11 cellular contexts compared by ENCODE assay signal in genomic region chr19:40646564-40647254, GRCh38. TPM values are rescaled to one million over a fixed set of nuclear protein-coding genes. Genes with fewer than 3 reads are reported as not detected.
A peak's percentile ranks its signal among the peaks of the same experiment; 100 is the strongest.
DNase-seq lines count a peak whose midpoint lies in the region; ATAC-seq, FAIRE-seq and TF ChIP-seq lines count a peak whose summit lies in the region.
"Had no signal": no experiment of that assay in that cellular context is flagged by ENCODE, and none has a peak within 500 bp of the region (broad histone marks: within the 10 kb centered on the region; RNA-seq: fewer than 3 reads in every experiment).

No MANE protein-coding gene starts in this region.

- no peak overlapping the region for H3K27ac ChIP-seq in K562 (ENCODE audit: extremely low read depth, low read depth, low read length)
- peak overlapping the region; percentile 62 to 70 for H3K27ac ChIP-seq in left lung
- peak overlapping the region; percentile 74 for H3K27ac ChIP-seq in subcutaneous abdominal adipose tissue (ENCODE audit: low read depth, low read length)

- H3K9me3 ChIP-seq in K562 (replicated peaks; ENCODE audit: control insufficient read depth, insufficient read depth, low read depth, low read length) (no peaks in the 10 kb centered on the region), left lung (no peaks in the 10 kb centered on the region), subcutaneous abdominal adipose tissue (ENCODE audit: control insufficient read depth in 5 of 5, low read length in 5 of 5) (no peaks in the 10 kb centered on the region)

- no peaks in the 10 kb centered on the region for H3K36me3 ChIP-seq in K562 (ENCODE audit: control insufficient read depth, insufficient read depth, low read length)
- no peaks in the 10 kb centered on the region for H3K36me3 ChIP-seq in left lung
- H3K36me3 ChIP-seq in subcutaneous abdominal adipose tissue (ENCODE audit: control insufficient read depth in 5 of 5, insufficient read depth in 5 of 5, low read length in 5 of 5) = no peaks in the 10 kb centered on the region

- ATAC-seq in K562 = peak; percentile 12; the same call in 2 of the 3 replicates
- ATAC-seq in left lung = peak; percentile 28
- ATAC-seq in GM21737 (IDR thresholded peaks at IDR 0.05; ENCODE audit: unreplicated experiment) = no peak

- intact Hi-C loops in K562 (cut with micrococcal nuclease) = no loop called here
- intact Hi-C loops in left lung (cut with DNase I) = no loop called here

- H3K27ac Mint-ChIP-seq in mesothelial cell of epicardium = no peak overlapping the region
- H3K27ac Mint-ChIP-seq: activated naive CD4-positive, alpha-beta T cell treated with anti-CD3 and anti-CD28 coated beads, Interleukin-2, amount 50 U/mL, for 24 hours had no signal

- no peak overlapping the region for H3K4me3 ChIP-seq in K562
- H3K4me3 ChIP-seq in left lung = no peak overlapping the region
- peak overlapping the region in 3 of 5 donors; percentile 6 to 57 (median 46) for H3K4me3 ChIP-seq in subcutaneous abdominal adipose tissue (ENCODE audit: low read depth in 1 of 5, low read length in 5 of 5)

- H3K9ac ChIP-seq in K562 (ENCODE audit: insufficient read depth in 1 of 2, low read depth in 2 of 2, low read length in 2 of 2) (no peak overlapping the region), subcutaneous abdominal adipose tissue (ENCODE audit: low read length in 5 of 5) (no peak overlapping the region)

- no peak for TF ChIP-seq CTCF in K562 (IDR thresholded peaks at IDR 0.05 in 2 of 3, conservative IDR thresholded peaks at IDR 0.05 in 1 of 3; ENCODE audit: insufficient read depth in 2 of 3, low read depth in 1 of 3, low read length in 3 of 3)
- no peak for TF ChIP-seq CTCF in left lung (IDR thresholded peaks at IDR 0.05)
- TF ChIP-seq CTCF in mesothelial cell of epicardium (IDR thresholded peaks at IDR 0.05; ENCODE audit: unreplicated experiment) = no peak

- FAIRE-seq in K562 (lab: Jason Lieb, UNC) (no peak), GM12891 (lab: Jason Lieb, UNC) (no peak)

- H3K4me1 ChIP-seq in K562 (replicated peaks in 1 of 2; ENCODE audit: control insufficient read depth in 2 of 2, insufficient read depth in 2 of 2, low read length in 2 of 2) (peaks cover 3 to 9% of the 10 kb centered on the region in 2 experiments; a peak in 3 of 5 replicates), left lung (peaks cover 6 to 14% of the 10 kb centered on the region in 2 donors), subcutaneous abdominal adipose tissue (ENCODE audit: control insufficient read depth in 5 of 5, insufficient read depth in 5 of 5, low read length in 5 of 5) (peaks cover 11 to 37% (median 30%) of the 10 kb centered on the region in 5 donors)

- no peaks in the 10 kb centered on the region for H3K27me3 Mint-ChIP-seq in mesothelial cell of epicardium (ENCODE audit: low read depth)
- H3K27me3 Mint-ChIP-seq: activated naive CD4-positive, alpha-beta T cell treated with anti-CD3 and anti-CD28 coated beads, Interleukin-2, amount 50 U/mL, for 24 hours had no signal

- peak overlapping the region; percentile 59 for H2AFZ ChIP-seq in K562 (ENCODE audit: low read depth, low read length)

- H3K4me3 Mint-ChIP-seq in mesothelial cell of epicardium = no peak overlapping the region
- H3K4me3 Mint-ChIP-seq: activated naive CD4-positive, alpha-beta T cell treated with anti-CD3 and anti-CD28 coated beads, Interleukin-2, amount 50 U/mL, for 24 hours; naive B cell had no signal

- DNase-seq in HS-27A (ENCODE audit: low read depth) (peak; percentile 56), K562 (ENCODE audit: extremely low read depth in 1 of 4, low spot score in 3 of 4) (peak in 2 of 4 experiments; percentile 3 to 5), left lung (no peak), GM12891 (ENCODE audit: insufficient read length, low spot score) (no peak), mesothelial cell of epicardium (ENCODE audit: low spot score in 2 of 2, unreplicated experiment in 2 of 2) (no peak)
- no peak for DNase-seq in central memory CD4-positive, alpha-beta T cell
- DNase-seq: naive B cell, NCI-H1436 treated with DMSO at 0.1 percent for 48 hours had no signal

- POLR2A ChIA-PET in K562 (lab: Yijun Ruan, JAX) = no interaction called here

- no TSS peak for BruUV-seq in K562 (replicated peaks; lab: Mats Ljungman, UMichigan)

- no peak for TF ChIP-seq EP300 in K562 (IDR thresholded peaks at IDR 0.05; ENCODE audit: low read length)

- H3K79me2 ChIP-seq in K562 (ENCODE audit: control insufficient read depth, insufficient read depth, low read length) = no peaks in the 10 kb centered on the region

- H3K27me3 ChIP-seq in K562 (ENCODE audit: control insufficient read depth in 2 of 2, insufficient read depth in 2 of 2, low read length in 2 of 2) (no peaks in the 10 kb centered on the region), left lung (no peaks in the 10 kb centered on the region), subcutaneous abdominal adipose tissue (ENCODE audit: control insufficient read depth in 5 of 5, insufficient read depth in 4 of 5, low read length in 5 of 5) (no peaks in the 10 kb centered on the region)

- no peaks in the 10 kb centered on the region for H3K36me3 Mint-ChIP-seq in mesothelial cell of epicardium
- H3K36me3 Mint-ChIP-seq: activated naive CD4-positive, alpha-beta T cell treated with anti-CD3 and anti-CD28 coated beads, Interleukin-2, amount 50 U/mL, for 24 hours; naive B cell had no signal

- H3K4me1 Mint-ChIP-seq in mesothelial cell of epicardium = peaks cover 11% of the 10 kb centered on the region
- H3K4me1 Mint-ChIP-seq: activated naive CD4-positive, alpha-beta T cell treated with anti-CD3 and anti-CD28 coated beads, Interleukin-2, amount 50 U/mL, for 24 hours; naive B cell had no signal

- in situ Hi-C loops in K562 (cut with MboI) = no loop called here

- H3K4me2 ChIP-seq in K562 (ENCODE audit: insufficient read depth, low read length) = no peak overlapping the region

- TF ChIP-seq POLR2A in K562 (conservative IDR thresholded peaks at IDR 0.05) (no peak), GM12891 (IDR thresholded peaks at IDR 0.05; ENCODE audit: low read depth, low read length) (no peak)

- H4K20me1 ChIP-seq in K562 (replicated peaks; ENCODE audit: control insufficient read depth, insufficient read depth, low read length) = no peaks in the 10 kb centered on the region

- no peak for TF ChIP-seq RAD21 in K562 (CRISPR knock-in tag; conservative IDR thresholded peaks at IDR 0.05 in 1 of 2, IDR thresholded peaks at IDR 0.05 in 1 of 2)

- no peaks in the 10 kb centered on the region for H3K9me3 Mint-ChIP-seq in mesothelial cell of epicardium
- H3K9me3 Mint-ChIP-seq: activated naive CD4-positive, alpha-beta T cell treated with anti-CD3 and anti-CD28 coated beads, Interleukin-2, amount 50 U/mL, for 24 hours; naive B cell had no signal

- CTCF ChIA-PET in K562 (lab: Yijun Ruan, JAX; ENCODE audit: low intra/inter-chr PET ratio) = no interaction called here

- H3K9me1 ChIP-seq in K562 (ENCODE audit: control insufficient read depth, insufficient read depth, low read length) = no peaks in the 10 kb centered on the region

- 65% methylated on average over 8 of the region's 9 CpGs for WGBS in K562 (ENCODE audit: insufficient coverage, low coverage, missing lambda C conversion rate)

TF ChIP-seq in GM12891, 5 proteins besides CTCF, POLR2A, EP300 and RAD21 (continues in another document):
- TF ChIP-seq SPI1 (IDR thresholded peaks at IDR 0.05; ENCODE audit: low read depth, low read length) = no peak
- TF ChIP-seq TAF1 (IDR thresholded peaks at IDR 0.05; ENCODE audit: low read depth, low read length) = no peak
- TF ChIP-seq PAX5 (IDR thresholded peaks at IDR 0.05; ENCODE audit: insufficient read depth, low read length, severe bottlenecking) = no peak

RNA-seq across cellular contexts. Expression of gene NUMBL, which starts 43.7 kb away (rescaled TPM):
- total RNA-seq in K562 (2011; cell fraction: chromatin; rRNA removed; ENCODE audit: low replicate concordance) = 39.2 and 53.7 TPM in 2 replicates
- 24.0 and 29.3 TPM in 2 replicates for total RNA-seq in K562 (2011; cell fraction: nucleolus; rRNA removed)
- 33.8 and 65.4 TPM in 2 replicates for total RNA-seq in K562 (2011; cell fraction: nucleoplasm; rRNA removed)
- total RNA-seq in K562 (2014; rRNA removed) (10.3 and 12.2 TPM in 2 replicates), K562 (2014; rRNA removed; fragmentation: Illumina TruSeq; extraction: Trizol) (3.0 TPM in 2 replicates), K562 (2015; rRNA removed; fragmentation: Illumina TruSeq; extraction: Trizol) (5.0 and 5.7 TPM in 2 replicates), K562 (2021) (38.6 and 41.5 TPM in 2 replicates), left lung (10 to 100 TPM; 30.0 to 30.2 TPM), mesothelial cell of epicardium (35.0 to 42.5 TPM (median 39.2 TPM) in 3 replicates)
- polyA plus RNA-seq in K562 (2011; rRNA removed) (6.6 and 9.2 TPM in 2 replicates), K562 (2014; fragmentation: Illumina TruSeq; extraction: Trizol) (9.0 and 13.7 TPM in 2 replicates), K562 (2014; fragmentation: Nextera tagmentation; extraction: Ambion mirVana) (under 1 TPM; 0.39 to 0.63 TPM), K562 (2014; rRNA removed) (16.1 and 18.8 TPM in 2 replicates)
- 6.5 and 15.8 TPM in 2 replicates for polyA plus RNA-seq in K562 (2011; cell fraction: cytosol; rRNA removed)
- 20.5 and 36.4 TPM in 2 replicates for polyA plus RNA-seq in K562 (2011; cell fraction: nucleus; rRNA removed)
- polyA plus RNA-seq in K562 (2012) = 12.7 and 13.9 TPM in 2 replicates
- 14.8 and 16.7 TPM in 2 replicates for polyA minus RNA-seq in K562 (2011; rRNA and poly(A)+ RNA removed)
- 4.8 and 6.4 TPM in 2 replicates for polyA minus RNA-seq in K562 (2011; cell fraction: cytosol; rRNA and poly(A)+ RNA removed)
- polyA minus RNA-seq in K562 (2011; cell fraction: nucleus; rRNA and poly(A)+ RNA removed) = 7.8 and 8.3 TPM in 2 replicates
- 4.1 TPM for polyA plus RNA-seq in GM12891 (2012; ENCODE audit: low read depth, missing spikeins)

RNA-seq across cellular contexts. Expression of gene LTBP4, which starts 45.5 kb away (rescaled TPM):
- 209 and 457 TPM in 2 replicates for total RNA-seq in K562 (2011; cell fraction: chromatin; rRNA removed; ENCODE audit: low replicate concordance)
- 301 and 327 TPM in 2 replicates for total RNA-seq in K562 (2011; cell fraction: nucleolus; rRNA removed)
- 219 and 259 TPM in 2 replicates for total RNA-seq in K562 (2011; cell fraction: nucleoplasm; rRNA removed)
- total RNA-seq in K562 (2014; rRNA removed) (38.7 and 44.5 TPM in 2 replicates), K562 (2014; rRNA removed; fragmentation: Illumina TruSeq; extraction: Trizol) (6.1 and 9.7 TPM in 2 replicates), K562 (2015; rRNA removed; fragmentation: Illumina TruSeq; extraction: Trizol) (19.9 and 25.0 TPM in 2 replicates), K562 (2021) (148 and 160 TPM in 2 replicates), left lung (100 to 1,000 TPM; 151 to 181 TPM), mesothelial cell of epicardium (341 to 364 TPM (median 344 TPM) in 3 replicates)
- polyA plus RNA-seq in K562 (2011; rRNA removed) (34.4 and 64.2 TPM in 2 replicates), K562 (2014; fragmentation: Illumina TruSeq; extraction: Trizol) (31.6 and 65.6 TPM in 2 replicates), K562 (2014; fragmentation: Nextera tagmentation; extraction: Ambion mirVana) (under 1 TPM; 0.35 to 0.53 TPM), K562 (2014; rRNA removed) (108 and 112 TPM in 2 replicates)
- 40.5 and 63.1 TPM in 2 replicates for polyA plus RNA-seq in K562 (2011; cell fraction: cytosol; rRNA removed)
- polyA plus RNA-seq in K562 (2011; cell fraction: nucleus; rRNA removed) = 400 and 488 TPM in 2 replicates
- 256 and 263 TPM in 2 replicates for polyA plus RNA-seq in K562 (2012)
- polyA minus RNA-seq in K562 (2011; rRNA and poly(A)+ RNA removed) = 6.8 and 10.0 TPM in 2 replicates
- 50.8 and 74.4 TPM in 2 replicates for polyA minus RNA-seq in K562 (2011; cell fraction: cytosol; rRNA and poly(A)+ RNA removed)
- 47.9 and 57.5 TPM in 2 replicates for polyA minus RNA-seq in K562 (2011; cell fraction: nucleus; rRNA and poly(A)+ RNA removed)
- 15.3 TPM for polyA plus RNA-seq in GM12891 (2012; ENCODE audit: low read depth, missing spikeins)

Comparison
In these comparisons a context has a peak if more than half of its experiments do, and no peak if none do; other contexts are left out.
1. H3K4me3 ChIP-seq: peak in subcutaneous abdominal adipose tissue (3 of 5); none in K562 (single experiment) and left lung (0 of 2).